Comparison of ENCODE assay signal across 1 cellular context in the genomic region with DNA sequence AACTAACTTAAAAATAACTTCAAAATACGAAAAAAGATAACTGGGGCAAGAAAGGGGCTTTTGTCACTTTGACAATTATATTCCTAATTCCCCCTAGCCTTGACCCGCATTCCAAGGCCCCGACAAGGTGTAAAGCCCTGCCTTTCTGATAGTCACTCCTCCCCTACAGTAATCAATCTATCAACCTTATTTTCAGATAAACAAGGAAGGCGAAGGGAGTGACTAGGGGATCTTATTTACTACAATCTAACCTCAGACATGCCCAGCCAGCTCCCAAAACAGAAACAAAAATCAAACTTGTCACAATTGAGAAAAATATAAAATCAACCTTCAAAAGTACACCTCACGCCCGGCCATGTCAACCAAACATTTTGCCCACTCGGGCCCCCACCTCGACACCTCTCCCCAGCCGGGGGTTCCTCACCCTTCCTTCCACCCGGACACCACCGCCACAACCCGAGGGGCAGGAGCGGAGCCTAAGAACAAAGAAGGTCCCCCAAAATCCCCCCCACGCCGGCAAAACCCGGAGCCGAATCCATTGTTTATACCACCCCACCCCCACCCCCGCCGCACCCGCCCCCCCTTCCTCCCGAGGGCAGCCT.
TF ChIP-seq lines count a peak whose summit lies in the region.

No MANE protein-coding gene starts in this region.

TF ChIP-seq in A549, 52 proteins besides CTCF, POLR2A, EP300 and RAD21 (continued from another document):
- TF ChIP-seq, protein P1, sequence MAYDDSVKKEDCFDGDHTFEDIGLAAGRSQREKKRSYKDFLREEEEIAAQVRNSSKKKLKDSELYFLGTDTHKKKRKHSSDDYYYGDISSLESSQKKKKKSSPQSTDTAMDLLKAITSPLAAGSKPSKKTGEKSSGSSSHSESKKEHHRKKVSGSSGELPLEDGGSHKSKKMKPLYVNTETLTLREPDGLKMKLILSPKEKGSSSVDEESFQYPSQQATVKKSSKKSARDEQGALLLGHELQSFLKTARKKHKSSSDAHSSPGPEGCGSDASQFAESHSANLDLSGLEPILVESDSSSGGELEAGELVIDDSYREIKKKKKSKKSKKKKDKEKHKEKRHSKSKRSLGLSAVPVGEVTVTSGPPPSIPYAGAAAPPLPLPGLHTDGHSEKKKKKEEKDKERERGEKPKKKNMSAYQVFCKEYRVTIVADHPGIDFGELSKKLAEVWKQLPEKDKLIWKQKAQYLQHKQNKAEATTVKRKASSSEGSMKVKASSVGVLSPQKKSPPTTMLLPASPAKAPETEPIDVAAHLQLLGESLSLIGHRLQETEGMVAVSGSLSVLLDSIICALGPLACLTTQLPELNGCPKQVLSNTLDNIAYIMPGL (CRISPR knock-in tag; IDR thresholded peaks at IDR 0.05; ENCODE audit: borderline replicate concordance): no peak
- TF ChIP-seq MAZ (IDR thresholded peaks at IDR 0.05; ENCODE audit: borderline replicate concordance, low read depth, low read length) (no peak), JUNB (IDR thresholded peaks at IDR 0.05) (no peak)
- TF ChIP-seq, protein P2, sequence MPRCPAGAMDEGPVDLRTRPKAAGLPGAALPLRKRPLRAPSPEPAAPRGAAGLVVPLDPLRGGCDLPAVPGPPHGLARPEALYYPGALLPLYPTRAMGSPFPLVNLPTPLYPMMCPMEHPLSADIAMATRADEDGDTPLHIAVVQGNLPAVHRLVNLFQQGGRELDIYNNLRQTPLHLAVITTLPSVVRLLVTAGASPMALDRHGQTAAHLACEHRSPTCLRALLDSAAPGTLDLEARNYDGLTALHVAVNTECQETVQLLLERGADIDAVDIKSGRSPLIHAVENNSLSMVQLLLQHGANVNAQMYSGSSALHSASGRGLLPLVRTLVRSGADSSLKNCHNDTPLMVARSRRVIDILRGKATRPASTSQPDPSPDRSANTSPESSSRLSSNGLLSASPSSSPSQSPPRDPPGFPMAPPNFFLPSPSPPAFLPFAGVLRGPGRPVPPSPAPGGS (IDR thresholded peaks at IDR 0.05): no peak
TF ChIP-seq in A549: peak in this region for 0.
